In genomic region chr6:117776441-117776840, GRCh38 we compare ENCODE assay signal across 9 cellular contexts.
DNase-seq lines count a peak whose midpoint lies in the region; ATAC-seq and TF ChIP-seq lines count a peak whose summit lies in the region.
"Had no signal": no experiment of that assay in that cellular context is flagged by ENCODE, and none has a peak within 500 bp of the region (broad histone marks: within the 10 kb centered on the region; RNA-seq: fewer than 3 reads in every experiment).

No MANE protein-coding gene starts in this region.

- TF ChIP-seq CTCF in GM12872 (IDR thresholded peaks at IDR 0.05; ENCODE audit: insufficient read depth, low read depth, low read length) = peak; percentile 37
- no peak for TF ChIP-seq CTCF in prostate gland (IDR thresholded peaks at IDR 0.05)
- TF ChIP-seq CTCF in omental fat pad (IDR thresholded peaks at IDR 0.05) = no peak

- H3K36me3 Mint-ChIP-seq in CD8-positive, alpha-beta memory T cell = no peaks in the 10 kb centered on the region
- H3K36me3 Mint-ChIP-seq: brain had no signal

- ATAC-seq in HG02610 (IDR thresholded peaks at IDR 0.05; ENCODE audit: unreplicated experiment) (peak; percentile 60), GM18858 (IDR thresholded peaks at IDR 0.05; ENCODE audit: unreplicated experiment) (no peak), omental fat pad (ENCODE audit: low FRiP score) (no peak)

- H3K27ac Mint-ChIP-seq in CD8-positive, alpha-beta memory T cell = no peak overlapping the region
- H3K27ac Mint-ChIP-seq: brain had no signal

- peaks cover 7 to 9% of the 10 kb centered on the region in 2 donors for H3K27me3 Mint-ChIP-seq in CD8-positive, alpha-beta memory T cell

- H3K4me1 Mint-ChIP-seq in CD8-positive, alpha-beta memory T cell = no peaks in the 10 kb centered on the region
- H3K4me1 Mint-ChIP-seq: brain had no signal

- WGBS in prostate gland = 50% methylated on average over 3 of the region's 3 CpGs

- H3K9me3 ChIP-seq in prostate gland = no peaks in the 10 kb centered on the region
- no peaks in the 10 kb centered on the region for H3K9me3 ChIP-seq in CD8-positive, alpha-beta memory T cell (ENCODE audit: low read length)

- CTCF ChIA-PET in CD8-positive, alpha-beta memory T cell (lab: Charles Lee) = no interaction called here

- H3K4me1 ChIP-seq in prostate gland (replicated peaks) = no peaks in the 10 kb centered on the region
- no peaks in the 10 kb centered on the region for H3K4me1 ChIP-seq in CD8-positive, alpha-beta memory T cell (ENCODE audit: insufficient read depth, low read length)

- no peaks in the 10 kb centered on the region for H3K36me3 ChIP-seq in prostate gland
- H3K36me3 ChIP-seq in CD8-positive, alpha-beta memory T cell (ENCODE audit: insufficient read depth, low read length) = no peaks in the 10 kb centered on the region

- no peaks in the 10 kb centered on the region for H3K27me3 ChIP-seq in prostate gland (replicated peaks; ENCODE audit: insufficient read depth)
- peaks cover 5% of the 10 kb centered on the region for H3K27me3 ChIP-seq in CD8-positive, alpha-beta memory T cell (ENCODE audit: insufficient read depth, low read length, poor library complexity, severe bottlenecking)

- DNase-seq in OCI-M1 (lab: John Stamatoyannopoulos, UW) (peak; percentile 65), iPS-NIHi11 (ENCODE audit: low spot score) (peak; percentile 30), prostate gland (ENCODE audit: low spot score) (no peak), omental fat pad (ENCODE audit: low spot score) (no peak)
- no peak for DNase-seq in CD8-positive, alpha-beta memory T cell

- intact Hi-C loops in prostate gland (cut with DNase I) = no loop called here

- H3K27ac ChIP-seq in prostate gland = no peak overlapping the region
- no peak overlapping the region for H3K27ac ChIP-seq in CD8-positive, alpha-beta memory T cell (ENCODE audit: low read depth, low read length)

- no peak overlapping the region for H3K4me3 ChIP-seq in prostate gland
- no peak overlapping the region for H3K4me3 ChIP-seq in CD8-positive, alpha-beta memory T cell (ENCODE audit: low read length)

- H3K4me3 Mint-ChIP-seq in CD8-positive, alpha-beta memory T cell = no peak overlapping the region
- H3K4me3 Mint-ChIP-seq: brain had no signal

- POLR2A ChIA-PET in CD8-positive, alpha-beta memory T cell (lab: Charles Lee) = no interaction called here

- H3K9me3 Mint-ChIP-seq in CD8-positive, alpha-beta memory T cell = no peaks in the 10 kb centered on the region
- H3K9me3 Mint-ChIP-seq: brain had no signal

- TF ChIP-seq POLR2A in prostate gland (IDR thresholded peaks at IDR 0.05) = no peak

Comparison
In these comparisons a context has a peak if more than half of its experiments do, and no peak if none do; other contexts are left out.
1. DNase-seq: peak in OCI-M1 (single experiment) and iPS-NIHi11 (single experiment); none in prostate gland (single experiment), CD8-positive, alpha-beta memory T cell (0 of 5) and omental fat pad (single experiment).